Comparison of ENCODE assay signal across 23 cellular contexts in genomic region chr1:63671514-63671913, GRCh38.
DNase-seq lines count a peak whose midpoint lies in the region; ATAC-seq and TF ChIP-seq lines count a peak whose summit lies in the region.
"Had no signal": no experiment of that assay in that cellular context is flagged by ENCODE, and none has a peak within 500 bp of the region (broad histone marks: within the 10 kb centered on the region; RNA-seq: fewer than 3 reads in every experiment).

No MANE protein-coding gene starts in this region.

- no peak overlapping the region for H3K27ac ChIP-seq in foreskin keratinocyte
- no peak overlapping the region for H3K27ac ChIP-seq in colonic mucosa
- H3K27ac ChIP-seq: 22Rv1, Peyer's patch had no signal

- no peak overlapping the region for H3K4me3 ChIP-seq in colonic mucosa
- H3K4me3 ChIP-seq: Peyer's patch had no signal

- no peak overlapping the region for H3K9ac ChIP-seq in colonic mucosa (ENCODE audit: low read depth in 2 of 2, low read length in 2 of 2)
- H3K9ac ChIP-seq: SK-N-SH had no signal

- no peaks in the 10 kb centered on the region for H3K27me3 ChIP-seq in foreskin keratinocyte
- H3K27me3 ChIP-seq in colonic mucosa: no peaks in the 10 kb centered on the region
- H3K27me3 ChIP-seq: Peyer's patch had no signal

- peaks cover 9% of the 10 kb centered on the region for H3K4me1 ChIP-seq in foreskin keratinocyte
- H3K4me1 ChIP-seq in colonic mucosa: peaks cover 3% of the 10 kb centered on the region
- H3K4me1 ChIP-seq: Peyer's patch had no signal

- H3K36me3 ChIP-seq in colonic mucosa: no peaks in the 10 kb centered on the region
- H3K36me3 ChIP-seq: Peyer's patch had no signal

- no peaks in the 10 kb centered on the region for H3K9me3 ChIP-seq in colonic mucosa
- H3K9me3 ChIP-seq: Peyer's patch, SK-N-SH had no signal

- intact Hi-C loops in colonic mucosa (cut with DNase I): loop anchor here (5.0 kb wide), 1 partner anchor 576 kb away; no protein-coding TSS in a partner anchor

- DNase-seq in DMS 273 (lab: John Stamatoyannopoulos, UW; ENCODE audit: unreplicated experiment): peak; percentile 26
- no peak for DNase-seq in DMS 273 treated with DMSO at 0.1 percent for 48 hours (lab: John Stamatoyannopoulos, UW)
- DNase-seq in NCI-H226: peak; percentile 34
- no peak for DNase-seq in foreskin keratinocyte
- no peak for DNase-seq in colonic mucosa
- no peak for DNase-seq in activated gamma-delta T cell treated with Interleukin-2 at 50 U/mL for 16 hours
- DNase-seq: DMS53, EL, GF-D8, IMR-90, NCI-H1092, NCI-H1417 treated with DMSO at 0.1 percent for 48 hours, NCI-H1694 treated with DMSO at 0.1 percent for 48 hours, NCI-H2081, NCI-H2227 treated with DMSO at 0.1 percent for 48 hours, NCI-H510A, NCI-H69, Peyer's patch, SIG-M5, SK-N-SH, SW 1271 had no signal

- TF ChIP-seq CTCF in foreskin keratinocyte (conservative IDR thresholded peaks at IDR 0.05): no peak
- no peak for TF ChIP-seq CTCF in colonic mucosa (IDR thresholded peaks at IDR 0.05)

- ATAC-seq in foreskin keratinocyte (peak; percentile 5), HG03175 (IDR thresholded peaks at IDR 0.05; ENCODE audit: unreplicated experiment) (no peak)

Comparison
In these comparisons a context has a peak if more than half of its experiments do, and no peak if none do; other contexts are left out.
1. DNase-seq: peak in DMS 273 (single experiment) and NCI-H226 (single experiment); none in DMS 273 treated with DMSO at 0.1 percent for 48 hours (single experiment), foreskin keratinocyte (0 of 2), colonic mucosa (single experiment) and activated gamma-delta T cell treated with Interleukin-2 at 50 U/mL for 16 hours (single experiment).